14 cellular contexts compared by ENCODE assay signal in the genomic region with DNA sequence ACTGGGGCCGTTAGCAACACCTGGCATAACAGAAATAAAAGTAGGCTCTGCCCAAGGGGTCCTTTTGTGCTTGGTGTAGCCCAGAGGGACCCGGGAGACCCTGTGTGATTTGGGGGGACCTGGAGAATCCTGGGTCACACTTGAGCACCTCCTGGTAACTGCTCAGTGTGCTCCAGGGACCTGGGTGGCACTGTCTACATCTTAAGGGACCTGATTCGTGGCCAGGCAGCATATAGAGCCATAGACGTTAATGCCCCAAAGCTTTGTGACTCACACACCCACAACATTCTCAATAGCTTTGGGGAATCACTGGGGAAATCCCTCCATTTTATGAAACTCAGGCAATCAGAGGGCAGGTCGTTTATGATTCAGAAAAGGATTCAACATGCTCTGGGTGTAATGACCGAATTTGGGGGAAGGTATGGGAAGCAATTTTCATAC. TPM values are rescaled to one million over a fixed set of nuclear protein-coding genes. Genes with fewer than 3 reads are reported as not detected.
DNase-seq lines count a peak whose midpoint lies in the region; ATAC-seq, FAIRE-seq and TF ChIP-seq lines count a peak whose summit lies in the region.
"Had no signal": no experiment of that assay in that cellular context is flagged by ENCODE, and none has a peak within 500 bp of the region (broad histone marks: within the 10 kb centered on the region; RNA-seq: fewer than 3 reads in every experiment).

No MANE protein-coding gene starts in this region.

- peak overlapping the region; percentile 42 for H3K4me2 ChIP-seq in PC-3 (ENCODE audit: low read length)
- peak overlapping the region; percentile 22 for H3K4me2 ChIP-seq in skeletal muscle satellite cell (ENCODE audit: low read length)

- H3K9ac ChIP-seq in PC-3 (ENCODE audit: low read length) (no peak overlapping the region), skeletal muscle satellite cell (ENCODE audit: low read depth, low read length) (no peak overlapping the region)

- peak overlapping the region in 3 of 5 experiments; percentile 35 to 90 (median 81) for H3K27ac Mint-ChIP-seq in brain

- intact Hi-C loops in PC-3 (cut with micrococcal nuclease) = no loop called here

- H3K4me1 ChIP-seq in PC-3 (ENCODE audit: insufficient read depth, low read length) (peaks cover 14% of the 10 kb centered on the region), skeletal muscle satellite cell (ENCODE audit: control insufficient read depth, insufficient read depth, low read length) (peaks cover 32% of the 10 kb centered on the region)

- CTCF ChIA-PET in PC-3 (lab: Charles Lee) = no interaction called here

- H2AFZ ChIP-seq in PC-3 (ENCODE audit: low read length) = no peak overlapping the region

- H3K9me3 ChIP-seq in PC-3 (ENCODE audit: low read length) = no peaks in the 10 kb centered on the region
- no peaks in the 10 kb centered on the region for H3K9me3 ChIP-seq in skeletal muscle satellite cell (replicated peaks; ENCODE audit: low read length)
- H3K9me3 ChIP-seq: vagina had no signal

- no peaks in the 10 kb centered on the region for H3K36me3 Mint-ChIP-seq in brain

- no peaks in the 10 kb centered on the region for H3K9me2 ChIP-seq in PC-3 (replicated peaks; ENCODE audit: low read length)

- no TSS peak for BruUV-seq in PC-3 (replicated peaks; lab: Mats Ljungman, UMichigan)

- H3K36me3 ChIP-seq in PC-3 (ENCODE audit: low read depth, low read length) (no peaks in the 10 kb centered on the region), skeletal muscle satellite cell (ENCODE audit: insufficient read depth, low read length) (no peaks in the 10 kb centered on the region)
- H3K36me3 ChIP-seq: vagina had no signal

- no peaks in the 10 kb centered on the region for H3K79me2 ChIP-seq in PC-3 (ENCODE audit: low read length)

- peak overlapping the region in 3 of 5 experiments; percentile 66 to 83 (median 77) for H3K4me3 Mint-ChIP-seq in brain

- POLR2A ChIA-PET in PC-3 (lab: Charles Lee; ENCODE audit: unreplicated experiment) = no interaction called here

- peaks cover 4% of the 10 kb centered on the region for H3F3A ChIP-seq in PC-3 (ENCODE audit: low read length, unreplicated experiment)

- TF ChIP-seq POLR2A in GM12891 (IDR thresholded peaks at IDR 0.05; ENCODE audit: low read depth, low read length) = no peak

- no peak for TF ChIP-seq CTCF in PC-3 (conservative IDR thresholded peaks at IDR 0.05; ENCODE audit: low read depth, low read length)
- TF ChIP-seq CTCF in brain (conservative IDR thresholded peaks at IDR 0.05) = no peak

- DNase-seq in GM12891 (ENCODE audit: insufficient read length, low spot score) (no peak), PC-3 (peak; percentile 60)
- DNase-seq: activated effector memory CD4-positive, alpha-beta T cell treated with Interleukin-2 at 50 U/mL for 16 hours; DMS79 treated with DMSO at 0.1 percent for 48 hours; NCI-H1436 treated with DMSO at 0.1 percent for 48 hours; SIG-M5 had no signal

- H3K4me1 Mint-ChIP-seq in brain = peaks cover 5% of the 10 kb centered on the region

- no peak overlapping the region for H3K27ac ChIP-seq in PC-3 (ENCODE audit: low read length)
- H3K27ac ChIP-seq: vagina had no signal

- FAIRE-seq in GM12891 (lab: Jason Lieb, UNC) = peak; percentile 16

- peaks cover 66% of the 10 kb centered on the region for H3K27me3 ChIP-seq in PC-3 (ENCODE audit: low read length)
- peaks cover 57% of the 10 kb centered on the region for H3K27me3 ChIP-seq in skeletal muscle satellite cell (ENCODE audit: control insufficient read depth, insufficient read depth, low read length)

- no peaks in the 10 kb centered on the region for H4K20me1 ChIP-seq in PC-3 (ENCODE audit: low read length)

- H3K4me3 ChIP-seq in PC-3 (ENCODE audit: low read length) (no peak overlapping the region), skeletal muscle satellite cell (ENCODE audit: low read length) (no peak overlapping the region)
- H3K4me3 ChIP-seq: lung, vagina had no signal

- H3K27me3 Mint-ChIP-seq in brain = peaks cover 93% of the 10 kb centered on the region

- H3K9me3 Mint-ChIP-seq in brain = peaks cover 0 to 4% (median 0%) of the 10 kb centered on the region in 5 experiments

- peak; percentile 25; the same call in 1 of the 2 replicates for ATAC-seq in PC-3
- no peak for ATAC-seq in HG03565 (IDR thresholded peaks at IDR 0.05; ENCODE audit: unreplicated experiment)
- ATAC-seq in HG03095 (IDR thresholded peaks at IDR 0.05; ENCODE audit: unreplicated experiment) = no peak
- ATAC-seq in GM21390 (IDR thresholded peaks at IDR 0.05; ENCODE audit: unreplicated experiment) = no peak
- no peak for ATAC-seq in HG02571 (IDR thresholded peaks at IDR 0.05; ENCODE audit: unreplicated experiment)

TF ChIP-seq in GM12891, 5 proteins besides CTCF, POLR2A, EP300 and RAD21:
- TF ChIP-seq POU2F2 (IDR thresholded peaks at IDR 0.05; ENCODE audit: low read depth, low read length) (no peak), TAF1 (IDR thresholded peaks at IDR 0.05; ENCODE audit: low read depth, low read length) (no peak), POLR2AphosphoS5 (IDR thresholded peaks at IDR 0.05; ENCODE audit: low read depth, low read length) (no peak)
TF ChIP-seq in GM12891: peak in this region for 0.

RNA-seq across cellular contexts. Expression of a gene that starts 3.6 kb away (rescaled TPM):
- polyA plus RNA-seq in GM12891 (2012; ENCODE audit: low read depth, missing spikeins) = not detected
- total RNA-seq in PC-3 (2014; rRNA removed) = 5.0 and 5.1 TPM in 2 replicates
- 11.4 TPM for polyA plus RNA-seq in brain (ENCODE audit: insufficient read depth, low read depth, low replicate concordance)
- total RNA-seq in skeletal muscle satellite cell (2012; rRNA removed) = 0.76 and 8.7 TPM in 2 replicates

RNA-seq across cellular contexts. Expression of a gene that starts 18.2 kb away (rescaled TPM):
- polyA plus RNA-seq in GM12891 (2012; ENCODE audit: low read depth, missing spikeins) = not detected
- not detected in 2 replicates for total RNA-seq in PC-3 (2014; rRNA removed)
- not detected for polyA plus RNA-seq in brain (ENCODE audit: insufficient read depth, low read depth, low replicate concordance)
- not detected in 2 replicates for total RNA-seq in skeletal muscle satellite cell (2012; rRNA removed)
- total RNA-seq: lung, vagina had no signal

RNA-seq across cellular contexts. Expression of a gene that starts 28.8 kb away (rescaled TPM):
- polyA plus RNA-seq in GM12891 (2012; ENCODE audit: low read depth, missing spikeins) = not detected
- 8.3 and 11.2 TPM in 2 replicates for total RNA-seq in PC-3 (2014; rRNA removed)
- 3.5 TPM for polyA plus RNA-seq in brain (ENCODE audit: insufficient read depth, low read depth, low replicate concordance)
- under 0.01 TPM in 1 of 2 replicates, not detected in the other for total RNA-seq in skeletal muscle satellite cell (2012; rRNA removed)
